In the genomic region with DNA sequence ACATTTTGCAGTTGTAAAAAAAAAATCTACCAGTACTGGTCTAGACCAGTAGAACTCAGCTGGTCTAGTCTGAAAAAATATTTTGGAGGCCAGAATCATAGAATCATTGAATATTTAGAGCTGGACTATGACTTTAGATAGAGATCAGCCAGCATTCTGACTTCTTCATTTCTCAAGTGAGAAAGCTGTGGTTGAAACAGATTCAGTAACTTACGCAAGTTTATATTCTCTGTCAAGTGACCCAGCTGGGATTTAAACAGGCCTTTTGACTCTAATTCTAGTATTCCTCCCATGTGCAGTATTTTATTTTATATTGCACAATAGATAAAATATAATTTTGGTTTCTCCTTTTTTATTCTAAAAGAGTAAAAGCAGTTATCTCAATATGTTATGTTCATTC, we compare ENCODE assay signal across 12 cellular contexts. TPM values are rescaled to one million over a fixed set of nuclear protein-coding genes. Genes with fewer than 3 reads are reported as not detected.
DNase-seq lines count a peak whose midpoint lies in the region; ATAC-seq and TF ChIP-seq lines count a peak whose summit lies in the region.
"Had no signal": no experiment of that assay in that cellular context is flagged by ENCODE, and none has a peak within 500 bp of the region (broad histone marks: within the 10 kb centered on the region; RNA-seq: fewer than 3 reads in every experiment).

No MANE protein-coding gene starts in this region.

- peak overlapping the region in 1 of 2 donors; percentile 54 for H3K27ac ChIP-seq in left lung

- H3K4me1 ChIP-seq in left lung = peaks cover 29 to 74% of the 10 kb centered on the region in 2 donors

- TF ChIP-seq CTCF in AG04449 (IDR thresholded peaks at IDR 0.05; ENCODE audit: insufficient read depth, low read length, missing control alignments) = no peak
- no peak for TF ChIP-seq CTCF in GM13977 (IDR thresholded peaks at IDR 0.05; ENCODE audit: extremely low read depth, insufficient read depth, missing control alignments)
- TF ChIP-seq CTCF in left lung (IDR thresholded peaks at IDR 0.05) = no peak

- DNase-seq in AG04449 (ENCODE audit: low read depth, low spot score) = peak; percentile 44
- peak; percentile 19 for DNase-seq in GM13977 (ENCODE audit: low spot score)
- no peak for DNase-seq in T-helper 17 cell
- DNase-seq in left lung = no peak
- no peak for DNase-seq in cerebellar cortex (ENCODE audit: low spot score)
- DNase-seq in GF-D8 (lab: John Stamatoyannopoulos, UW) = no peak
- no peak for DNase-seq in NCI-H2227 (lab: John Stamatoyannopoulos, UW; ENCODE audit: unreplicated experiment)
- no peak for DNase-seq in OCI-M2 (lab: John Stamatoyannopoulos, UW; ENCODE audit: unreplicated experiment)
- DNase-seq: CD4-positive, CD25-positive, alpha-beta regulatory T cell; NCI-H774 had no signal

- H3K27me3 ChIP-seq in left lung = no peaks in the 10 kb centered on the region

- H3K4me3 Mint-ChIP-seq in T-helper 17 cell = no peak overlapping the region
- H3K4me3 Mint-ChIP-seq: T-helper 2 cell treated with Interferon-gamma antibody and Interleukin-4, amounts not matched to agents 5 μg/mL and 100 μg/mL, for 36 hours had no signal

- H3K4me3 ChIP-seq in AG04449 (ENCODE audit: low read depth, low read length) (no peak overlapping the region), left lung (no peak overlapping the region)
- H3K4me3 ChIP-seq: smooth muscle cell had no signal

- peak overlapping the region; percentile 83 for H3K27ac Mint-ChIP-seq in T-helper 17 cell
- H3K27ac Mint-ChIP-seq: T-helper 2 cell treated with Interferon-gamma antibody and Interleukin-4, amounts not matched to agents 5 μg/mL and 100 μg/mL, for 36 hours had no signal

- H3K27me3 Mint-ChIP-seq in T-helper 17 cell = no peaks in the 10 kb centered on the region

- H3K4me1 Mint-ChIP-seq in T-helper 17 cell = peaks cover 54% of the 10 kb centered on the region

- H3K36me3 Mint-ChIP-seq in T-helper 17 cell (ENCODE audit: low read depth) = peaks cover 2% of the 10 kb centered on the region

- in situ Hi-C loops in GM13977 (cut with MboI; ENCODE audit: low pct_unique_long_range_greater_than_20kb, low sequenced_read_pairs, unreplicated experiment) = no loop called here

- POLR2A ChIA-PET in AG04449 (lab: Yijun Ruan, JAX) = no interaction called here

- ATAC-seq in T-helper 17 cell (no peak), left lung (peak; percentile 12)

- CTCF ChIA-PET in AG04449 (lab: Yijun Ruan, JAX) = interaction anchor here (1.0 to 2.9 kb wide), 2 partner anchors 45 to 154 kb away, joined by 3 to 11 read pairs; no protein-coding TSS in a partner anchor

- H3K9me3 ChIP-seq in T-helper 17 cell (ENCODE audit: control insufficient read depth, low read length, poor library complexity, severe bottlenecking) = no peaks in the 10 kb centered on the region
- H3K9me3 ChIP-seq in left lung = no peaks in the 10 kb centered on the region

- intact Hi-C loops in left lung (cut with DNase I) = no loop called here

- peaks cover 0 to 11% of the 10 kb centered on the region in 2 donors for H3K36me3 ChIP-seq in left lung

RNA-seq across cellular contexts. Expression of gene TNRC6A, which starts 4.9 kb away (rescaled TPM):
- total RNA-seq in T-helper 17 cell (10 to 100 TPM; 71.5 to 72.1 TPM), left lung (10 to 100 TPM; 34.0 to 40.6 TPM)

Comparison
In these comparisons a context has a peak if more than half of its experiments do, and no peak if none do; other contexts are left out.
1. DNase-seq: peak in AG04449 (single experiment) and GM13977 (single experiment); none in T-helper 17 cell (0 of 3), left lung (0 of 2), cerebellar cortex (single experiment), GF-D8 (single experiment), NCI-H2227 (single experiment) and OCI-M2 (single experiment).